ENCODE assay signal across 9 cellular contexts in genomic region chr2:203532957-203533695, GRCh38. TPM values are rescaled to one million over a fixed set of nuclear protein-coding genes. Genes with fewer than 3 reads are reported as not detected.
DNase-seq lines count a peak whose midpoint lies in the region; ATAC-seq lines count a peak whose summit lies in the region.
"Had no signal": no experiment of that assay in that cellular context is flagged by ENCODE, and none has a peak within 500 bp of the region (broad histone marks: within the 10 kb centered on the region; RNA-seq: fewer than 3 reads in every experiment).

No MANE protein-coding gene starts in this region.

- peaks cover 0 to 7% (median 4%) of the 10 kb centered on the region in 7 donors for H3K9me3 Mint-ChIP-seq in CD4-positive, CD25-positive, alpha-beta regulatory T cell

- H3K9ac ChIP-seq in duodenal mucosa (ENCODE audit: low read depth in 1 of 2, low read length in 2 of 2) (peak overlapping the region; percentile 7 to 75), muscle layer of colon (ENCODE audit: low read length) (no peak overlapping the region)

- peaks cover 17% of the 10 kb centered on the region for H3K27me3 Mint-ChIP-seq in CD4-positive, CD25-positive, alpha-beta regulatory T cell

- peak overlapping the region; percentile 67 for H3K4me3 ChIP-seq in CD4-positive, CD25-positive, alpha-beta regulatory T cell (ENCODE audit: low read depth, low read length)
- H3K4me3 ChIP-seq in duodenal mucosa (ENCODE audit: low read depth in 1 of 2, low read length in 2 of 2), result peak overlapping the region; percentile 75 to 80
- peak overlapping the region; percentile 57 to 67 for H3K4me3 ChIP-seq in muscle layer of colon (ENCODE audit: low read depth in 1 of 2, low read length in 2 of 2)

- H3K4me1 ChIP-seq in CD4-positive, CD25-positive, alpha-beta regulatory T cell (ENCODE audit: control insufficient read depth, insufficient read depth, low read length, poor library complexity, severe bottlenecking), result peaks cover 20% of the 10 kb centered on the region
- H3K4me1 ChIP-seq in duodenal mucosa (ENCODE audit: control insufficient read depth in 1 of 2, insufficient read depth in 2 of 2, low read length in 2 of 2) (peaks cover 7 to 15% of the 10 kb centered on the region in 2 donors), muscle layer of colon (ENCODE audit: insufficient read depth, low read length) (peaks cover 5% of the 10 kb centered on the region)

- H3K36me3 ChIP-seq in CD4-positive, CD25-positive, alpha-beta regulatory T cell (ENCODE audit: control insufficient read depth, insufficient read depth, low read length), result no peaks in the 10 kb centered on the region
- H3K36me3 ChIP-seq in duodenal mucosa (ENCODE audit: control insufficient read depth in 1 of 2, insufficient read depth in 2 of 2, low read length in 2 of 2), result no peaks in the 10 kb centered on the region
- no peaks in the 10 kb centered on the region for H3K36me3 ChIP-seq in muscle layer of colon (ENCODE audit: insufficient read depth, low read length)

- H3K4me3 Mint-ChIP-seq in CD4-positive, CD25-positive, alpha-beta regulatory T cell, result peak overlapping the region; percentile 86 to 95 (median 93)

- peaks cover 12 to 32% (median 18%) of the 10 kb centered on the region in 4 donors for H3K4me1 Mint-ChIP-seq in CD4-positive, CD25-positive, alpha-beta regulatory T cell

- H3K36me3 Mint-ChIP-seq in CD4-positive, CD25-positive, alpha-beta regulatory T cell, result no peaks in the 10 kb centered on the region

- no peak overlapping the region for H3K27ac ChIP-seq in CD4-positive, CD25-positive, alpha-beta regulatory T cell (ENCODE audit: insufficient read depth, low read length, poor library complexity, severe bottlenecking)
- no peak overlapping the region for H3K27ac ChIP-seq in duodenal mucosa (ENCODE audit: low read depth, low read length)
- peak overlapping the region; percentile 52 for H3K27ac ChIP-seq in muscle layer of colon (ENCODE audit: low read depth, low read length)
- H3K27ac ChIP-seq: HL-60 had no signal

- H3K9me3 ChIP-seq in CD4-positive, CD25-positive, alpha-beta regulatory T cell (ENCODE audit: control insufficient read depth in 2 of 2, low read length in 2 of 2), result peaks cover 3 to 7% of the 10 kb centered on the region in 2 experiments
- H3K9me3 ChIP-seq in duodenal mucosa (ENCODE audit: control insufficient read depth in 1 of 2, low read length in 2 of 2), result no peaks in the 10 kb centered on the region
- no peaks in the 10 kb centered on the region for H3K9me3 ChIP-seq in muscle layer of colon (ENCODE audit: low read length)

- H3K27me3 ChIP-seq in CD4-positive, CD25-positive, alpha-beta regulatory T cell (ENCODE audit: control insufficient read depth, insufficient read depth, low read length), result peaks cover 23% of the 10 kb centered on the region
- no peaks in the 10 kb centered on the region for H3K27me3 ChIP-seq in duodenal mucosa (ENCODE audit: control insufficient read depth in 1 of 2, insufficient read depth in 2 of 2, low read length in 2 of 2)
- no peaks in the 10 kb centered on the region for H3K27me3 ChIP-seq in muscle layer of colon (ENCODE audit: control insufficient read depth in 1 of 2, insufficient read depth in 2 of 2, low read length in 2 of 2)

- no peak for ATAC-seq in CD4-positive, CD25-positive, alpha-beta regulatory T cell (ENCODE audit: low read depth in 2 of 2)
- ATAC-seq in HG02885 (IDR thresholded peaks at IDR 0.05; ENCODE audit: poor library complexity, unreplicated experiment), result no peak
- no peak for ATAC-seq in GM19397 (IDR thresholded peaks at IDR 0.05; ENCODE audit: unreplicated experiment)
- no peak for ATAC-seq in HG03521 (IDR thresholded peaks at IDR 0.05; ENCODE audit: unreplicated experiment)

- DNase-seq in CD4-positive, CD25-positive, alpha-beta regulatory T cell, result no peak
- DNase-seq in M059J (ENCODE audit: low read depth) (peak; percentile 36), KG1 (lab: John Stamatoyannopoulos, UW) (no peak)

- no peak overlapping the region for H3K27ac Mint-ChIP-seq in CD4-positive, CD25-positive, alpha-beta regulatory T cell

RNA-seq across cellular contexts. Expression of gene RAPH1, which starts 2.0 kb away (rescaled TPM):
- total RNA-seq in CD4-positive, CD25-positive, alpha-beta regulatory T cell, result 2.5 TPM
- 1 to 10 TPM in 1 of 4 donors, under 1 TPM in 3; 0.53 to 1.8 (median 0.87) TPM for polyA plus RNA-seq in CD4-positive, CD25-positive, alpha-beta regulatory T cell
- 9.3 and 13.8 TPM in 2 replicates for total RNA-seq in M059J (2014; rRNA removed; shearing (Covaris generic))
